ENCODE assay signal across 1 cellular context in the genomic region with DNA sequence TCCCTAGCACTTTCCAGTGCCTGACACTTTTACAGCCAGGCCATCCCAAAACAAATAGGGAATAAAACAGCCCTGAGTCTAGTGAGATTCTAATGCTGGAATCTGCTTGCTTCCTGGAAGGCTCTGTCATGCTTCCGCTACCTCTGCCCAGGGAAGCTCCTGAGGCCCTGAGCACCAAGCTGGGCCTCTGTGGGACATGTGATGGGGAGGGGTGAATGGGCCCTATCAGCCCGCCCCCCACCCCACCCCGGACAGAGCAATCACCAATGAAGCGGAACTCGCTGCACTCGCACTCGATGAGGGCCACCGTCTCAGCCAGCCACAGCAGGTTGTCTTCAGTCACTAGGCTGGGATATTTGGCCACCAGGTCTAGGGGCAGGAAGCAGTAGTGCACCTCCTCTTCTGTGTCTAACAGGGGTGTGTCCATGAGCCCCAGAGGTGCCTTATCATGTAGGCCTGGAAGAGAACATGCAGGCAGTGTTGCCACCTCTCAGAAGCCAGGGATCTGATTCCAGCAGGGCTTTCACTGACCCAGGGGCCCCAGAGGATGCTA.
TF ChIP-seq lines count a peak whose summit lies in the region.

No MANE protein-coding gene starts in this region.

TF ChIP-seq in GM23338, 12 proteins besides CTCF, POLR2A, EP300 and RAD21:
- TF ChIP-seq EZH2 (IDR thresholded peaks at IDR 0.05; ENCODE audit: low read depth, unreplicated experiment) (no peak), EZH2phosphoT487 (IDR thresholded peaks at IDR 0.05; ENCODE audit: unreplicated experiment) (no peak), STAT1 (IDR thresholded peaks at IDR 0.05; ENCODE audit: unreplicated experiment) (no peak), CREB1 (CRISPR knock-in tag; IDR thresholded peaks at IDR 0.05; ENCODE audit: low read depth) (no peak), POLR2AphosphoS5 (IDR thresholded peaks at IDR 0.05; ENCODE audit: low read depth) (no peak), ZNF331 (CRISPR knock-in tag; IDR thresholded peaks at IDR 0.05; ENCODE audit: low read depth) (no peak), JUNB (IDR thresholded peaks at IDR 0.05; ENCODE audit: unreplicated experiment) (no peak), NANOG (IDR thresholded peaks at IDR 0.05; ENCODE audit: borderline replicate concordance) (no peak), ZNF114 (CRISPR knock-in tag; IDR thresholded peaks at IDR 0.05) (no peak)
- TF ChIP-seq, protein P1, sequence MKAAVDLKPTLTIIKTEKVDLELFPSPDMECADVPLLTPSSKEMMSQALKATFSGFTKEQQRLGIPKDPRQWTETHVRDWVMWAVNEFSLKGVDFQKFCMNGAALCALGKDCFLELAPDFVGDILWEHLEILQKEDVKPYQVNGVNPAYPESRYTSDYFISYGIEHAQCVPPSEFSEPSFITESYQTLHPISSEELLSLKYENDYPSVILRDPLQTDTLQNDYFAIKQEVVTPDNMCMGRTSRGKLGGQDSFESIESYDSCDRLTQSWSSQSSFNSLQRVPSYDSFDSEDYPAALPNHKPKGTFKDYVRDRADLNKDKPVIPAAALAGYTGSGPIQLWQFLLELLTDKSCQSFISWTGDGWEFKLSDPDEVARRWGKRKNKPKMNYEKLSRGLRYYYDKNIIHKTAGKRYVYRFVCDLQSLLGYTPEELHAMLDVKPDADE (IDR thresholded peaks at IDR 0.05) = no peak
- TF ChIP-seq, protein P2, sequence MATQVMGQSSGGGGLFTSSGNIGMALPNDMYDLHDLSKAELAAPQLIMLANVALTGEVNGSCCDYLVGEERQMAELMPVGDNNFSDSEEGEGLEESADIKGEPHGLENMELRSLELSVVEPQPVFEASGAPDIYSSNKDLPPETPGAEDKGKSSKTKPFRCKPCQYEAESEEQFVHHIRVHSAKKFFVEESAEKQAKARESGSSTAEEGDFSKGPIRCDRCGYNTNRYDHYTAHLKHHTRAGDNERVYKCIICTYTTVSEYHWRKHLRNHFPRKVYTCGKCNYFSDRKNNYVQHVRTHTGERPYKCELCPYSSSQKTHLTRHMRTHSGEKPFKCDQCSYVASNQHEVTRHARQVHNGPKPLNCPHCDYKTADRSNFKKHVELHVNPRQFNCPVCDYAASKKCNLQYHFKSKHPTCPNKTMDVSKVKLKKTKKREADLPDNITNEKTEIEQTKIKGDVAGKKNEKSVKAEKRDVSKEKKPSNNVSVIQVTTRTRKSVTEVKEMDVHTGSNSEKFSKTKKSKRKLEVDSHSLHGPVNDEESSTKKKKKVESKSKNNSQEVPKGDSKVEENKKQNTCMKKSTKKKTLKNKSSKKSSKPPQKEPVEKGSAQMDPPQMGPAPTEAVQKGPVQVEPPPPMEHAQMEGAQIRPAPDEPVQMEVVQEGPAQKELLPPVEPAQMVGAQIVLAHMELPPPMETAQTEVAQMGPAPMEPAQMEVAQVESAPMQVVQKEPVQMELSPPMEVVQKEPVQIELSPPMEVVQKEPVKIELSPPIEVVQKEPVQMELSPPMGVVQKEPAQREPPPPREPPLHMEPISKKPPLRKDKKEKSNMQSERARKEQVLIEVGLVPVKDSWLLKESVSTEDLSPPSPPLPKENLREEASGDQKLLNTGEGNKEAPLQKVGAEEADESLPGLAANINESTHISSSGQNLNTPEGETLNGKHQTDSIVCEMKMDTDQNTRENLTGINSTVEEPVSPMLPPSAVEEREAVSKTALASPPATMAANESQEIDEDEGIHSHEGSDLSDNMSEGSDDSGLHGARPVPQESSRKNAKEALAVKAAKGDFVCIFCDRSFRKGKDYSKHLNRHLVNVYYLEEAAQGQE (IDR thresholded peaks at IDR 0.05; ENCODE audit: unreplicated experiment) = no peak
- TF ChIP-seq, protein P3, sequence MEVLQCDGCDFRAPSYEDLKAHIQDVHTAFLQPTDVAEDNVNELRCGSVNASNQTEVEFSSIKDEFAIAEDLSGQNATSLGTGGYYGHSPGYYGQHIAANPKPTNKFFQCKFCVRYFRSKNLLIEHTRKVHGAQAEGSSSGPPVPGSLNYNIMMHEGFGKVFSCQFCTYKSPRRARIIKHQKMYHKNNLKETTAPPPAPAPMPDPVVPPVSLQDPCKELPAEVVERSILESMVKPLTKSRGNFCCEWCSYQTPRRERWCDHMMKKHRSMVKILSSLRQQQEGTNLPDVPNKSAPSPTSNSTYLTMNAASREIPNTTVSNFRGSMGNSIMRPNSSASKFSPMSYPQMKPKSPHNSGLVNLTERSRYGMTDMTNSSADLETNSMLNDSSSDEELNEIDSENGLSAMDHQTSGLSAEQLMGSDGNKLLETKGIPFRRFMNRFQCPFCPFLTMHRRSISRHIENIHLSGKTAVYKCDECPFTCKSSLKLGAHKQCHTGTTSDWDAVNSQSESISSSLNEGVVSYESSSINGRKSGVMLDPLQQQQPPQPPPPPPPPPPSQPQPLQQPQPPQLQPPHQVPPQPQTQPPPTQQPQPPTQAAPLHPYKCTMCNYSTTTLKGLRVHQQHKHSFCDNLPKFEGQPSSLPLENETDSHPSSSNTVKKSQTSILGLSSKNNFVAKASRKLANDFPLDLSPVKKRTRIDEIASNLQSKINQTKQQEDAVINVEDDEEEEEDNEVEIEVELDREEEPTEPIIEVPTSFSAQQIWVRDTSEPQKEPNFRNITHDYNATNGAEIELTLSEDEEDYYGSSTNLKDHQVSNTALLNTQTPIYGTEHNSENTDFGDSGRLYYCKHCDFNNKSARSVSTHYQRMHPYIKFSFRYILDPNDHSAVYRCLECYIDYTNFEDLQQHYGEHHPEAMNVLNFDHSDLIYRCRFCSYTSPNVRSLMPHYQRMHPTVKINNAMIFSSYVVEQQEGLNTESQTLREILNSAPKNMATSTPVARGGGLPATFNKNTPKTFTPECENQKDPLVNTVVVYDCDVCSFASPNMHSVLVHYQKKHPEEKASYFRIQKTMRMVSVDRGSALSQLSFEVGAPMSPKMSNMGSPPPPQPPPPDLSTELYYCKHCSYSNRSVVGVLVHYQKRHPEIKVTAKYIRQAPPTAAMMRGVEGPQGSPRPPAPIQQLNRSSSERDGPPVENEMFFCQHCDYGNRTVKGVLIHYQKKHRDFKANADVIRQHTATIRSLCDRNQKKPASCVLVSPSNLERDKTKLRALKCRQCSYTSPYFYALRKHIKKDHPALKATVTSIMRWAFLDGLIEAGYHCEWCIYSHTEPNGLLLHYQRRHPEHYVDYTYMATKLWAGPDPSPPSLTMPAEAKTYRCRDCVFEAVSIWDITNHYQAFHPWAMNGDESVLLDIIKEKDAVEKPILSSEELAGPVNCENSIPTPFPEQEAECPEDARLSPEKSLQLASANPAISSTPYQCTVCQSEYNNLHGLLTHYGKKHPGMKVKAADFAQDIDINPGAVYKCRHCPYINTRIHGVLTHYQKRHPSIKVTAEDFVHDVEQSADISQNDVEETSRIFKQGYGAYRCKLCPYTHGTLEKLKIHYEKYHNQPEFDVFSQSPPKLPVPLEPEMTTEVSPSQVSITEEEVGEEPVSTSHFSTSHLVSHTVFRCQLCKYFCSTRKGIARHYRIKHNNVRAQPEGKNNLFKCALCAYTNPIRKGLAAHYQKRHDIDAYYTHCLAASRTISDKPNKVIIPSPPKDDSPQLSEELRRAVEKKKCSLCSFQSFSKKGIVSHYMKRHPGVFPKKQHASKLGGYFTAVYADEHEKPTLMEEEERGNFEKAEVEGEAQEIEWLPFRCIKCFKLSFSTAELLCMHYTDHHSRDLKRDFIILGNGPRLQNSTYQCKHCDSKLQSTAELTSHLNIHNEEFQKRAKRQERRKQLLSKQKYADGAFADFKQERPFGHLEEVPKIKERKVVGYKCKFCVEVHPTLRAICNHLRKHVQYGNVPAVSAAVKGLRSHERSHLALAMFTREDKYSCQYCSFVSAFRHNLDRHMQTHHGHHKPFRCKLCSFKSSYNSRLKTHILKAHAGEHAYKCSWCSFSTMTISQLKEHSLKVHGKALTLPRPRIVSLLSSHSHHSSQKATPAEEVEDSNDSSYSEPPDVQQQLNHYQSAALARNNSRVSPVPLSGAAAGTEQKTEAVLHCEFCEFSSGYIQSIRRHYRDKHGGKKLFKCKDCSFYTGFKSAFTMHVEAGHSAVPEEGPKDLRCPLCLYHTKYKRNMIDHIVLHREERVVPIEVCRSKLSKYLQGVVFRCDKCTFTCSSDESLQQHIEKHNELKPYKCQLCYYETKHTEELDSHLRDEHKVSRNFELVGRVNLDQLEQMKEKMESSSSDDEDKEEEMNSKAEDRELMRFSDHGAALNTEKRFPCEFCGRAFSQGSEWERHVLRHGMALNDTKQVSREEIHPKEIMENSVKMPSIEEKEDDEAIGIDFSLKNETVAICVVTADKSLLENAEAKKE (CRISPR knock-in tag; IDR thresholded peaks at IDR 0.05) = no peak
TF ChIP-seq in GM23338: peak in this region for 0.
